Comparison of ENCODE assay signal across 9 cellular contexts in the genomic region with DNA sequence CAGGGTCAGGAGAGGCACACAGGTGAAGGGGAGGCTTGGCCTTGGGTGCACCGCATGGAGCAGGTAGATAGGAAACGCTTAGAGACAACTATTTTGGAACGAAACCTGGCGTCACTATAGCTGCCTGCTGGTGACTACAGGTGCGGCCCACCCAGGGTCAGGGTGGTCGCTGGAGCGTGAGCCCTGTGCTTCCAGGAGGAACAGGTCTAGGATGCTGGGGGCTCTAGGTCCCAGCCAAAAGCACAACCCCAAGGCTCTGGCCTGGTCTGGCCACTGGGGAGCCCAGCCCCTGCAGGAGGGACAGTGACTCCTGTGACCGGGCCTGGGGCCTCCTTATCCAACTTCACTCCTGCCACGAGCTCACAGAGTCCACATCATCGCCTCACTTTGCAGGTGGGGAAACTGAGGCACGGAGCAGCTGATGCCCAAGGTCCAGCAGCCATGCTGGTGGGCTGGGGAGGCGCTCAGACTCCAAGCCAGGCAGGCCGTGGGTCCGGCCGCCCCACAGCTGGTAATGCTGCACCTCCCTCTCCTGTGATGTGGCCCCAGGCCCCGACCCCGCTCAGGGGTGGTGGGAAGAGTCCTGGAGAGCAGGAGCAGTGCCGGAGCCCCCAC. TPM values are rescaled to one million over a fixed set of nuclear protein-coding genes. Genes with fewer than 3 reads are reported as not detected.
A peak's percentile ranks its signal among the peaks of the same experiment; 100 is the strongest.
DNase-seq lines count a peak whose midpoint lies in the region; ATAC-seq and TF ChIP-seq lines count a peak whose summit lies in the region.
"Had no signal": no experiment of that assay in that cellular context is flagged by ENCODE, and none has a peak within 500 bp of the region (broad histone marks: within the 10 kb centered on the region; RNA-seq: fewer than 3 reads in every experiment).

No MANE protein-coding gene starts in this region.

- no peak for TF ChIP-seq POLR2A in gastroesophageal sphincter (IDR thresholded peaks at IDR 0.05)

- H3K79me2 ChIP-seq in OCI-LY3 (ENCODE audit: low read length) (peaks cover 18% of the 10 kb centered on the region), smooth muscle cell (ENCODE audit: low read depth) (peaks cover 11% of the 10 kb centered on the region)

- H3K4me3 ChIP-seq in OCI-LY3 (ENCODE audit: low read length): peak overlapping the region; percentile 56
- H3K4me3 ChIP-seq in smooth muscle cell: no peak overlapping the region
- H3K4me3 ChIP-seq in gastroesophageal sphincter: no peak overlapping the region

- no peaks in the 10 kb centered on the region for H3K27me3 Mint-ChIP-seq in activated CD4-positive, alpha-beta T cell treated with anti-CD3 and anti-CD28 coated beads, Interleukin-2, amount 10 ng/mL, durations not matched to agents 7 days and 5 days
- no peaks in the 10 kb centered on the region for H3K27me3 Mint-ChIP-seq in effector memory CD8-positive, alpha-beta T cell

- peaks cover 30% of the 10 kb centered on the region for H3F3A ChIP-seq in smooth muscle cell (ENCODE audit: low read depth)

- peak overlapping the region; percentile 88 for H3K27ac Mint-ChIP-seq in activated CD4-positive, alpha-beta T cell treated with anti-CD3 and anti-CD28 coated beads, Interleukin-2, amount 10 ng/mL, durations not matched to agents 7 days and 5 days
- peak overlapping the region; percentile 96 to 97 for H3K27ac Mint-ChIP-seq in effector memory CD8-positive, alpha-beta T cell

- H3K36me3 Mint-ChIP-seq in activated CD4-positive, alpha-beta T cell treated with anti-CD3 and anti-CD28 coated beads, Interleukin-2, amount 10 ng/mL, durations not matched to agents 7 days and 5 days (ENCODE audit: low read depth): peaks cover 34% of the 10 kb centered on the region
- H3K36me3 Mint-ChIP-seq in effector memory CD8-positive, alpha-beta T cell (ENCODE audit: insufficient read depth): peaks cover 96% of the 10 kb centered on the region

- TF ChIP-seq CTCF in OCI-LY3 (IDR thresholded peaks at IDR 0.05; ENCODE audit: low read depth, low read length) (no peak), smooth muscle cell (IDR thresholded peaks at IDR 0.05; ENCODE audit: borderline replicate concordance, insufficient read depth, poor library complexity, severe bottlenecking) (no peak), gastroesophageal sphincter (IDR thresholded peaks at IDR 0.05) (no peak)

- H2AFZ ChIP-seq in OCI-LY3 (ENCODE audit: low read depth, low read length) (no peak overlapping the region), smooth muscle cell (ENCODE audit: low read depth) (no peak overlapping the region)

- POLR2A ChIA-PET in activated CD4-positive, alpha-beta T cell treated with anti-CD3 and anti-CD28 coated beads, Interleukin-2, amount 10 ng/mL, durations not matched to agents 7 days and 5 days (lab: Charles Lee): no interaction called here

- DNase-seq in activated CD4-positive, alpha-beta T cell treated with anti-CD3 and anti-CD28 coated beads, Interleukin-2, amount 10 ng/mL, durations not matched to agents 7 days and 5 days: no peak
- no peak for DNase-seq in activated CD4-positive, alpha-beta T cell treated with anti-CD3 and anti-CD28 coated beads, Interleukin-2, amount 50 U/mL, for 1 hour
- no peak for DNase-seq in effector memory CD8-positive, alpha-beta T cell
- DNase-seq in smooth muscle cell (lab: John Stamatoyannopoulos, UW; ENCODE audit: unreplicated experiment): no peak
- DNase-seq in GM03348 (ENCODE audit: low spot score): no peak

- H3K4me2 ChIP-seq in OCI-LY3 (ENCODE audit: low read length): peak overlapping the region; percentile 83
- H3K4me2 ChIP-seq in smooth muscle cell: peak overlapping the region; percentile 64

- H3K9me3 ChIP-seq in OCI-LY3 (ENCODE audit: insufficient read depth, low read length) (no peaks in the 10 kb centered on the region), smooth muscle cell (replicated peaks; ENCODE audit: low read depth) (no peaks in the 10 kb centered on the region), gastroesophageal sphincter (no peaks in the 10 kb centered on the region)

- no peak for TF ChIP-seq EP300 in gastroesophageal sphincter (IDR thresholded peaks at IDR 0.05)

- WGBS in smooth muscle cell (ENCODE audit: low lambda C conversion rate): 93% methylated on average over 18 of the region's 18 CpGs
- 71 to 100% methylated on average over 1 to 3 of the region's 18 CpGs for WGBS in gastroesophageal sphincter (ENCODE audit: low coverage in 1 of 2), 2 donors

- H4K20me1 ChIP-seq in OCI-LY3 (ENCODE audit: insufficient read depth, low read length) (peaks cover 41% of the 10 kb centered on the region), smooth muscle cell (ENCODE audit: low read depth) (peaks cover 57% of the 10 kb centered on the region)

- H3K36me3 ChIP-seq in OCI-LY3 (replicated peaks; ENCODE audit: low read depth, low read length): peaks cover 25% of the 10 kb centered on the region
- H3K36me3 ChIP-seq in smooth muscle cell (ENCODE audit: low read depth): no peaks in the 10 kb centered on the region
- peaks cover 0 to 24% of the 10 kb centered on the region in 2 donors for H3K36me3 ChIP-seq in gastroesophageal sphincter

- H3K4me1 Mint-ChIP-seq in activated CD4-positive, alpha-beta T cell treated with anti-CD3 and anti-CD28 coated beads, Interleukin-2, amount 10 ng/mL, durations not matched to agents 7 days and 5 days: peaks cover 60% of the 10 kb centered on the region
- peaks cover 39 to 52% of the 10 kb centered on the region in 2 donors for H3K4me1 Mint-ChIP-seq in effector memory CD8-positive, alpha-beta T cell (ENCODE audit: low read depth in 2 of 2)

- H3K27me3 ChIP-seq in OCI-LY3 (ENCODE audit: low read depth, low read length): no peaks in the 10 kb centered on the region
- H3K27me3 ChIP-seq in smooth muscle cell (ENCODE audit: low read depth): no peaks in the 10 kb centered on the region
- peaks cover 81% of the 10 kb centered on the region for H3K27me3 ChIP-seq in gastroesophageal sphincter

- H3K9ac ChIP-seq in OCI-LY3 (ENCODE audit: low read length) (peak overlapping the region; percentile 55), smooth muscle cell (ENCODE audit: low read depth) (no peak overlapping the region)

- H3K27ac ChIP-seq in OCI-LY3 (ENCODE audit: low read length): peak overlapping the region; percentile 99
- peak overlapping the region; percentile 87 for H3K27ac ChIP-seq in smooth muscle cell (ENCODE audit: low read depth)
- H3K27ac ChIP-seq in gastroesophageal sphincter: peak overlapping the region in 2 of 4 donors; percentile 68 to 71

- no peak for ATAC-seq in effector memory CD8-positive, alpha-beta T cell (replicated peaks)
- ATAC-seq in gastroesophageal sphincter (no peak), GM19452 (IDR thresholded peaks at IDR 0.05; ENCODE audit: unreplicated experiment) (no peak)

- peak overlapping the region; percentile 51 for H3K4me3 Mint-ChIP-seq in activated CD4-positive, alpha-beta T cell treated with anti-CD3 and anti-CD28 coated beads, Interleukin-2, amount 10 ng/mL, durations not matched to agents 7 days and 5 days
- H3K4me3 Mint-ChIP-seq in effector memory CD8-positive, alpha-beta T cell: peak overlapping the region; percentile 72 to 82

- no peaks in the 10 kb centered on the region for H3K9me3 Mint-ChIP-seq in activated CD4-positive, alpha-beta T cell treated with anti-CD3 and anti-CD28 coated beads, Interleukin-2, amount 10 ng/mL, durations not matched to agents 7 days and 5 days
- no peaks in the 10 kb centered on the region for H3K9me3 Mint-ChIP-seq in effector memory CD8-positive, alpha-beta T cell

- CTCF ChIA-PET in activated CD4-positive, alpha-beta T cell treated with anti-CD3 and anti-CD28 coated beads, Interleukin-2, amount 10 ng/mL, durations not matched to agents 7 days and 5 days (lab: Charles Lee): interaction anchor here (0.5 to 0.9 kb wide), 2 partner anchors 17 to 564 kb away, joined by 3 to 4 read pairs; no protein-coding TSS in a partner anchor

- peaks cover 75% of the 10 kb centered on the region for H3K4me1 ChIP-seq in OCI-LY3 (ENCODE audit: low read length)
- peaks cover 42% of the 10 kb centered on the region for H3K4me1 ChIP-seq in smooth muscle cell (ENCODE audit: low read depth)
- peaks cover 0 to 81% (median 24%) of the 10 kb centered on the region in 3 donors for H3K4me1 ChIP-seq in gastroesophageal sphincter

RNA-seq across cellular contexts. Expression of gene LFNG, which starts 9.0 kb away (rescaled TPM):
- total RNA-seq in activated CD4-positive, alpha-beta T cell treated with anti-CD3 and anti-CD28 coated beads, Interleukin-2, amount 10 ng/mL, durations not matched to agents 7 days and 5 days: 100 to 1,000 TPM in 1 of 2 experiments, 10 to 100 TPM in 1; 93.3 to 109 TPM
- total RNA-seq in smooth muscle cell (9.8 and 19.5 TPM in 2 replicates), gastroesophageal sphincter (1 to 10 TPM; 4.4 to 9.8 (median 8.4) TPM)
- 6.0 and 7.9 TPM in 2 replicates for polyA plus RNA-seq in smooth muscle cell

RNA-seq across cellular contexts. Expression of gene BRAT1, which starts 26.7 kb away (rescaled TPM):
- total RNA-seq in activated CD4-positive, alpha-beta T cell treated with anti-CD3 and anti-CD28 coated beads, Interleukin-2, amount 10 ng/mL, durations not matched to agents 7 days and 5 days: 10 to 100 TPM; 40.0 to 43.9 TPM
- 11.2 and 16.8 TPM in 2 replicates for total RNA-seq in smooth muscle cell
- polyA plus RNA-seq in smooth muscle cell: 32.4 and 43.6 TPM in 2 replicates
- total RNA-seq in gastroesophageal sphincter: 10 to 100 TPM; 19.9 to 36.0 (median 32.4) TPM

RNA-seq across cellular contexts. Expression of gene IQCE, which starts 30.2 kb away (rescaled TPM):
- 10 to 100 TPM; 13.8 to 15.5 TPM for total RNA-seq in activated CD4-positive, alpha-beta T cell treated with anti-CD3 and anti-CD28 coated beads, Interleukin-2, amount 10 ng/mL, durations not matched to agents 7 days and 5 days
- total RNA-seq in smooth muscle cell (12.7 and 15.0 TPM in 2 replicates), gastroesophageal sphincter (10 to 100 TPM in 3 of 4 donors, 1 to 10 TPM in 1; 9.7 to 23.5 (median 15.6) TPM)
- 5.8 and 16.3 TPM in 2 replicates for polyA plus RNA-seq in smooth muscle cell

RNA-seq across cellular contexts. Expression of gene GRIFIN, which starts 52.4 kb away (rescaled TPM):
- not detected for total RNA-seq in activated CD4-positive, alpha-beta T cell treated with anti-CD3 and anti-CD28 coated beads, Interleukin-2, amount 10 ng/mL, durations not matched to agents 7 days and 5 days
- total RNA-seq in smooth muscle cell (not detected in 2 replicates), gastroesophageal sphincter (not detected)
- not detected in 2 replicates for polyA plus RNA-seq in smooth muscle cell
- polyA plus RNA-seq: AG04450 had no signal
